8 cellular contexts compared by ENCODE assay signal in the genomic region with DNA sequence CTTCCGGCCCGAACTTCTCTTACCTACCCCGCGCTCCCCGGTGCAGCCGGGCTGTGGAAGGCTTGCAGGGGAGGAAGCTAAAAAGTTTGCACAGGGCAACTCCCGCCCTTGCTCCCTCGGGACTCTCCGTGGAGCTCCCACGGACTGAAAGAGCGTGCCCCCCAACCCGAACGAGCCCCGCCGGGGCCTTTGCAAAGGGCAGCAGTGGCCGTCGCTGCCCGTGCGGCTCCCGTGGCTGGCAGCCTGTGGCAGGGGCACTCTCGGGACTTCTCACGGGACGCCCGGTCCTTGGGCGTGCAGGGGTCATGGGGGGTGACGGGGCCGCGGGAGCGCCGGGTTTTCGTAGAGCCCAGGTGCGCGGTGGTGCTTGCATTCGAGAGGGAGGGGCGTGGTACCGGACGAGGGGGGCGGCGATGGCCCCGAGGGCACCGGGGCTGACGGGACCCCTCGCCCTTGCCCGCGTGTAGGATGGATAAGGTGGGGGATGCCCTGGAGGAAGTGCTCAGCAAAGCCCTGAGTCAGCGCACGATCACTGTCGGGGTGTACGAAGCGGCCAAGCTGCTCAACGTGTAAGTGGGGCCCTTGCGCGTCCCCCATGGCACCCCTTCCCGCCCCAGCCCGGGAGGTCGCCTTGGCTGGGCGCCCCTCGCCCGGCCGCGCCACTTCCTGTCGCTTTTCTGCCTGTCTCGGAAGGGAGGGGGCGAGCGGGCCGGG. TPM values are rescaled to one million over a fixed set of nuclear protein-coding genes. Genes with fewer than 3 reads are reported as not detected.
A peak's percentile ranks its signal among the peaks of the same experiment; 100 is the strongest.
DNase-seq lines count a peak whose midpoint lies in the region; ATAC-seq and TF ChIP-seq lines count a peak whose summit lies in the region.

No MANE protein-coding gene starts in this region.

- no peak for TF ChIP-seq CTCF in PC-3 (conservative IDR thresholded peaks at IDR 0.05; ENCODE audit: low read depth, low read length)
- TF ChIP-seq CTCF in gastroesophageal sphincter (IDR thresholded peaks at IDR 0.05): peak in 1 of 4 experiments; percentile 6
- TF ChIP-seq CTCF in osteoblast (IDR thresholded peaks at IDR 0.05; ENCODE audit: extremely low read depth, low read depth, low read length): no peak
- no peak for TF ChIP-seq CTCF in transverse colon (IDR thresholded peaks at IDR 0.05)

- TF ChIP-seq EP300 in gastroesophageal sphincter (IDR thresholded peaks at IDR 0.05): no peak
- TF ChIP-seq EP300 in transverse colon (IDR thresholded peaks at IDR 0.05; ENCODE audit: low read depth): no peak

- peaks cover 39% of the 10 kb centered on the region for H3K4me1 Mint-ChIP-seq in activated T-helper 2 cell treated with anti-CD3 and anti-CD28 coated beads, Interferon-gamma antibody, Interleukin-2, Interleukin-4, amounts not matched to agents 10 μg/mL and 5 μg/mL and 100 μg/mL, durations not matched to agents 14 hours and 24 hours and 36 hours (ENCODE audit: low read depth)

- H3K9me3 Mint-ChIP-seq in activated T-helper 2 cell treated with anti-CD3 and anti-CD28 coated beads, Interferon-gamma antibody, Interleukin-2, Interleukin-4, amounts not matched to agents 10 μg/mL and 5 μg/mL and 100 μg/mL, durations not matched to agents 14 hours and 24 hours and 36 hours: no peaks in the 10 kb centered on the region

- peak overlapping the region; percentile 93 for H3K9ac ChIP-seq in PC-3 (ENCODE audit: low read length)

- H3K27ac Mint-ChIP-seq in activated T-helper 2 cell treated with anti-CD3 and anti-CD28 coated beads, Interferon-gamma antibody, Interleukin-2, Interleukin-4, amounts not matched to agents 10 μg/mL and 5 μg/mL and 100 μg/mL, durations not matched to agents 14 hours and 24 hours and 36 hours: peak overlapping the region; percentile 99

- no TSS peak for BruUV-seq in PC-3 (replicated peaks; lab: Mats Ljungman, UMichigan)

- H3K27me3 ChIP-seq in PC-3 (ENCODE audit: low read length): no peaks in the 10 kb centered on the region
- H3K27me3 ChIP-seq in gastroesophageal sphincter: no peaks in the 10 kb centered on the region
- H3K27me3 ChIP-seq in osteoblast (ENCODE audit: insufficient read depth, low read length): no peaks in the 10 kb centered on the region
- H3K27me3 ChIP-seq in transverse colon: no peaks in the 10 kb centered on the region

- H3K4me2 ChIP-seq in PC-3 (ENCODE audit: low read length) (peak overlapping the region; percentile 96), osteoblast (ENCODE audit: insufficient read depth, low read length) (peak overlapping the region; percentile 98)

- H3F3A ChIP-seq in PC-3 (ENCODE audit: low read length, unreplicated experiment): peaks cover 29% of the 10 kb centered on the region

- H3K9me3 ChIP-seq in PC-3 (ENCODE audit: low read length) (no peaks in the 10 kb centered on the region), gastroesophageal sphincter (no peaks in the 10 kb centered on the region), osteoblast (ENCODE audit: low read depth, low read length) (no peaks in the 10 kb centered on the region), transverse colon (no peaks in the 10 kb centered on the region)

- no peaks in the 10 kb centered on the region for H3K27me3 Mint-ChIP-seq in activated T-helper 2 cell treated with anti-CD3 and anti-CD28 coated beads, Interferon-gamma antibody, Interleukin-2, Interleukin-4, amounts not matched to agents 10 μg/mL and 5 μg/mL and 100 μg/mL, durations not matched to agents 14 hours and 24 hours and 36 hours (ENCODE audit: low read depth)

- POLR2A ChIA-PET in PC-3 (lab: Charles Lee; ENCODE audit: unreplicated experiment): interaction anchor here (0.6 to 1.8 kb wide), 12 partner anchors 25 to 153 kb away, joined by 3 to 34 read pairs (median 12); no protein-coding TSS in a partner anchor

- H2AFZ ChIP-seq in PC-3 (ENCODE audit: low read length) (no peak overlapping the region), osteoblast (ENCODE audit: low read length) (no peak overlapping the region)

- peak overlapping the region; percentile 98 for H3K4me3 Mint-ChIP-seq in activated T-helper 2 cell treated with anti-CD3 and anti-CD28 coated beads, Interferon-gamma antibody, Interleukin-2, Interleukin-4, amounts not matched to agents 10 μg/mL and 5 μg/mL and 100 μg/mL, durations not matched to agents 14 hours and 24 hours and 36 hours (ENCODE audit: low read depth)

- H3K36me3 Mint-ChIP-seq in activated T-helper 2 cell treated with anti-CD3 and anti-CD28 coated beads, Interferon-gamma antibody, Interleukin-2, Interleukin-4, amounts not matched to agents 10 μg/mL and 5 μg/mL and 100 μg/mL, durations not matched to agents 14 hours and 24 hours and 36 hours (ENCODE audit: low read depth): peaks cover 35% of the 10 kb centered on the region

- WGBS in gastroesophageal sphincter (ENCODE audit: low coverage in 1 of 2), 2 donors: no CpG with 5 or more reads among the region's 66 CpGs
- 1% methylated on average over 41 of the region's 66 CpGs; no CpG with 5 or more reads in 1 of the 2 donors for WGBS in transverse colon (ENCODE audit: low coverage in 1 of 2), 2 donors

- H3K36me3 ChIP-seq in PC-3 (ENCODE audit: low read depth, low read length): peaks cover 33% of the 10 kb centered on the region
- H3K36me3 ChIP-seq in gastroesophageal sphincter: peaks cover 0 to 20% of the 10 kb centered on the region in 2 donors
- peaks cover 25% of the 10 kb centered on the region for H3K36me3 ChIP-seq in osteoblast (ENCODE audit: insufficient read depth, low read length)
- H3K36me3 ChIP-seq in transverse colon: peaks cover 0 to 7% (median 3%) of the 10 kb centered on the region in 4 donors

- H3K4me1 ChIP-seq in PC-3 (ENCODE audit: insufficient read depth, low read length) (peaks cover 47% of the 10 kb centered on the region), gastroesophageal sphincter (peaks cover 5 to 31% (median 6%) of the 10 kb centered on the region in 3 donors), osteoblast (ENCODE audit: insufficient read depth, low read length) (peaks cover 48% of the 10 kb centered on the region), transverse colon (peaks cover 8 to 34% (median 28%) of the 10 kb centered on the region in 4 donors)

- intact Hi-C loops in PC-3 (cut with micrococcal nuclease) (loop anchor here (1.0 to 10.0 kb wide), 8 partner anchors 23 to 699 kb away; no protein-coding TSS in a partner anchor), transverse colon (cut with DNase I; ENCODE audit: low total_unique reads) (no loop called here)
- intact Hi-C loops in activated T-helper 2 cell treated with anti-CD3 and anti-CD28 coated beads, Interferon-gamma antibody, Interleukin-2, Interleukin-4, amounts not matched to agents 10 μg/mL and 5 μg/mL and 100 μg/mL, durations not matched to agents 14 hours and 24 hours and 36 hours (cut with micrococcal nuclease): loop anchor here (1.0 to 2.0 kb wide), 4 partner anchors 75 to 345 kb away; partner anchors contain the start of gene SERBP1

- peaks cover 35% of the 10 kb centered on the region for H3K79me2 ChIP-seq in PC-3 (ENCODE audit: low read length)
- peaks cover 24% of the 10 kb centered on the region for H3K79me2 ChIP-seq in osteoblast (ENCODE audit: insufficient read depth, low read length)

- peak; percentile 20 for ATAC-seq in HG02885 (IDR thresholded peaks at IDR 0.05; ENCODE audit: poor library complexity, unreplicated experiment)
- ATAC-seq in PC-3: peak; percentile 4
- peak; percentile 2 for ATAC-seq in gastroesophageal sphincter

- in situ Hi-C loops in transverse colon (cut with MboI; ENCODE audit: low pct_ligation_motif_present in 1 of 4, low pct_unique_long_range_greater_than_20kb in 1 of 4, low sequenced_read_pairs in 3 of 4): loop anchor here in 1 of 4 donors (10.0 kb wide), 1 partner anchor 49 kb away; no protein-coding TSS in a partner anchor

- H3K4me3 ChIP-seq in PC-3 (ENCODE audit: low read length): peak overlapping the region; percentile 87
- peak overlapping the region; percentile 69 to 80 for H3K4me3 ChIP-seq in gastroesophageal sphincter
- H3K4me3 ChIP-seq in osteoblast (ENCODE audit: insufficient read depth, low read length): peak overlapping the region; percentile 97
- peak overlapping the region; percentile 80 to 92 (median 89) for H3K4me3 ChIP-seq in transverse colon

- H3K27ac ChIP-seq in PC-3 (ENCODE audit: low read length): peak overlapping the region; percentile 93
- peak overlapping the region; percentile 93 to 98 (median 96) for H3K27ac ChIP-seq in gastroesophageal sphincter
- H3K27ac ChIP-seq in osteoblast (ENCODE audit: low read depth, low read length): peak overlapping the region; percentile 93
- H3K27ac ChIP-seq in transverse colon: peak overlapping the region; percentile 96 to 98 (median 98)

- DNase-seq in NCI-H2029 (lab: John Stamatoyannopoulos, UW): peak; percentile 51
- no peak for DNase-seq in NCI-H2029 treated with DMSO at 0.1 percent for 48 hours (lab: John Stamatoyannopoulos, UW)
- DNase-seq in PC-3: peak; percentile 46
- peak; percentile 58 for DNase-seq in activated T-helper 2 cell treated with anti-CD3 and anti-CD28 coated beads, Interferon-gamma antibody, Interleukin-2, Interleukin-4, amounts not matched to agents 10 μg/mL and 5 μg/mL and 100 μg/mL, durations not matched to agents 14 hours and 24 hours and 36 hours (ENCODE audit: low spot score)
- DNase-seq in osteoblast (ENCODE audit: insufficient read length, low spot score, missing footprints): peak; percentile 47
- DNase-seq in transverse colon: peak; percentile 56

- CTCF ChIA-PET in PC-3 (lab: Charles Lee): interaction anchor here (0.6 to 1.7 kb wide), 7 partner anchors 15 to 168 kb away, joined by 3 to 26 read pairs (median 7); no protein-coding TSS in a partner anchor

- no peaks in the 10 kb centered on the region for H3K9me2 ChIP-seq in PC-3 (replicated peaks; ENCODE audit: low read length)

- TF ChIP-seq POLR2A in gastroesophageal sphincter (IDR thresholded peaks at IDR 0.05) (no peak), transverse colon (IDR thresholded peaks at IDR 0.05) (no peak)

- H4K20me1 ChIP-seq in PC-3 (ENCODE audit: low read length): peaks cover 31% of the 10 kb centered on the region
- peaks cover 13% of the 10 kb centered on the region for H4K20me1 ChIP-seq in osteoblast (ENCODE audit: insufficient read depth, low read length)

RNA-seq across cellular contexts. Expression of gene GADD45A, which starts 0.7 kb away (rescaled TPM):
- total RNA-seq in PC-3 (2014; rRNA removed) (129 and 153 TPM in 2 replicates), gastroesophageal sphincter (10 to 100 TPM; 58.7 to 69.9 (median 65.6) TPM), osteoblast (48.0 and 48.9 TPM in 2 replicates), transverse colon (10 to 100 TPM in 3 of 4 donors, 1 to 10 TPM in 1; 2.0 to 79.7 (median 69.9) TPM)
- total RNA-seq in activated T-helper 2 cell treated with anti-CD3 and anti-CD28 coated beads, Interferon-gamma antibody, Interleukin-2, Interleukin-4, amounts not matched to agents 10 μg/mL and 5 μg/mL and 100 μg/mL, durations not matched to agents 14 hours and 24 hours and 36 hours: 30.3 and 33.5 TPM in 2 replicates
